Comparison of ENCODE assay signal across 1 cellular context in the genomic region with DNA sequence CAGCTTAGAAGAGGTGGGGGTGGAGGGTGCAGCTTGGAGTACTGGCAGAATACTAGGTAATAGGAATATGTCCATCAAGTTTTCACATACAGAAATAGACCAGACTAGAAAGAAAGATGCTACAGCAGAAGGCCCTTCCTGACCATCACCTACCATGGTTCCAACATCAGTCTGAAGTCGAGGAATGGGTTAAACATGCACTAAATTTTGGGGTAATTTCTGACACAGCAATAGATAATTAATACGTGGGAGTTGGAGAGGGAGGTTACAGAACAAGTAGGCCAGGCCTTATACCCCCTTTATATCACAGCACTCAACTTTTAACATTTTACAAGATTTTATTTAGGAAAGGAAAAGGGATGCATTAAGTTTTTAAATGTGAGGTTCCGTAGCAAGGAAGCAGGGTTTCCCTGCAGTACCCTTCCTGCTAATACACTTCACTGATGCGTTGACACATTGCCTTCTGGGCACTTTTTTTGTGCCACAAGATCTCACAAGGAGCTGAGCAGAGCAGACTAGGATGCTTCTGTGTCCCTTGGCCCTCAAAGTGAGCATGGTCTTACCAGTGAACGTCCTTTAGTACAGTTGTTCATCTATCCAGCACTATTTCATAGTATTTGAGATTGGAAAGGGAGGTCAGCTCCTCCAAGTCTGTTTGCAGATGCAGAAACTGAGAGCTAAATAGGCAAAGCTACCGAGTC.
TF ChIP-seq lines count a peak whose summit lies in the region.

No MANE protein-coding gene starts in this region.

TF ChIP-seq in endothelial cell of umbilical vein, 7 proteins besides CTCF, POLR2A, EP300 and RAD21:
- peak; percentile 48 for TF ChIP-seq POLR2AphosphoS5 (IDR thresholded peaks at IDR 0.05; ENCODE audit: insufficient read depth, low read depth, low read length)
- TF ChIP-seq, protein P1, sequence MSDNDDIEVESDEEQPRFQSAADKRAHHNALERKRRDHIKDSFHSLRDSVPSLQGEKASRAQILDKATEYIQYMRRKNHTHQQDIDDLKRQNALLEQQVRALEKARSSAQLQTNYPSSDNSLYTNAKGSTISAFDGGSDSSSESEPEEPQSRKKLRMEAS (IDR thresholded peaks at IDR 0.05; ENCODE audit: insufficient read depth, insufficient read length): no peak
